Comparison of ENCODE assay signal across 24 cellular contexts in genomic region chr4:180926277-180926676, GRCh38.
"Had no signal": no experiment of that assay in that cellular context is flagged by ENCODE, and none has a peak within 500 bp of the region (broad histone marks: within the 10 kb centered on the region; RNA-seq: fewer than 3 reads in every experiment).

No MANE protein-coding gene starts in this region.

- H3K27me3 ChIP-seq: pancreas, right atrium auricular region, upper lobe of left lung had no signal

- H3K4me1 ChIP-seq: pancreas, psoas muscle, right atrium auricular region, upper lobe of left lung had no signal

- H3K9me3 Mint-ChIP-seq: activated CD8-positive, alpha-beta T cell treated with anti-CD3 and anti-CD28 coated beads for 36 hours; activated naive CD4-positive, alpha-beta T cell treated with anti-CD3 and anti-CD28 coated beads, Interleukin-2, amount 50 U/mL, for 24 hours; dendritic cell treated with granulocyte-macrophage colony-stimulating factor and Interleukin-4, amounts not matched to agents 40 ng/mL and 50 ng/mL, for 4 days; nephron; T-helper 1 cell treated with Interleukin-12 subunit alpha and Interleukin-12 subunit beta and Interleukin-4 antibody, amounts not matched to agents 30 μg/mL and 1 μg/mL, for 36 hours had no signal

- H3K4me1 Mint-ChIP-seq: activated CD8-positive, alpha-beta memory T cell treated with anti-CD3 and anti-CD28 coated beads, Interleukin-2, amount 10 ng/mL, durations not matched to agents 7 days and 5 days; activated naive CD4-positive, alpha-beta T cell treated with anti-CD3 and anti-CD28 coated beads, Interleukin-2, amount 50 U/mL, for 24 hours; immature natural killer cell; memory B cell; nephron had no signal

- H3K27ac ChIP-seq: pancreas, psoas muscle, right atrium auricular region, upper lobe of left lung had no signal

- H3K27ac Mint-ChIP-seq: activated CD8-positive, alpha-beta memory T cell treated with anti-CD3 and anti-CD28 coated beads, Interleukin-2, amount 10 ng/mL, durations not matched to agents 7 days and 5 days; activated CD8-positive, alpha-beta T cell treated with anti-CD3 and anti-CD28 coated beads for 36 hours; activated naive CD4-positive, alpha-beta T cell treated with anti-CD3 and anti-CD28 coated beads, Interleukin-2, amount 50 U/mL, for 24 hours; brain; dendritic cell treated with granulocyte-macrophage colony-stimulating factor and Interleukin-4, amounts not matched to agents 40 ng/mL and 50 ng/mL, for 4 days; immature natural killer cell; memory B cell; nephron; T-helper 1 cell treated with Interleukin-12 subunit alpha and Interleukin-12 subunit beta and Interleukin-4 antibody, amounts not matched to agents 30 μg/mL and 1 μg/mL, for 36 hours had no signal

- H3K4me3 Mint-ChIP-seq: activated CD8-positive, alpha-beta memory T cell treated with anti-CD3 and anti-CD28 coated beads, Interleukin-2, amount 10 ng/mL, durations not matched to agents 7 days and 5 days; activated CD8-positive, alpha-beta T cell treated with anti-CD3 and anti-CD28 coated beads for 36 hours; activated naive CD4-positive, alpha-beta T cell treated with anti-CD3 and anti-CD28 coated beads, Interleukin-2, amount 50 U/mL, for 24 hours; brain; dendritic cell treated with granulocyte-macrophage colony-stimulating factor and Interleukin-4, amounts not matched to agents 40 ng/mL and 50 ng/mL, for 4 days; immature natural killer cell; memory B cell; nephron; T-helper 1 cell treated with Interleukin-12 subunit alpha and Interleukin-12 subunit beta and Interleukin-4 antibody, amounts not matched to agents 30 μg/mL and 1 μg/mL, for 36 hours had no signal

- H3K9me3 ChIP-seq: pancreas, psoas muscle, right atrium auricular region, upper lobe of left lung had no signal

- H3K36me3 Mint-ChIP-seq: activated CD8-positive, alpha-beta memory T cell treated with anti-CD3 and anti-CD28 coated beads, Interleukin-2, amount 10 ng/mL, durations not matched to agents 7 days and 5 days; activated naive CD4-positive, alpha-beta T cell treated with anti-CD3 and anti-CD28 coated beads, Interleukin-2, amount 50 U/mL, for 24 hours; brain; immature natural killer cell; memory B cell had no signal

- H3K27me3 Mint-ChIP-seq: activated CD8-positive, alpha-beta memory T cell treated with anti-CD3 and anti-CD28 coated beads, Interleukin-2, amount 10 ng/mL, durations not matched to agents 7 days and 5 days; activated CD8-positive, alpha-beta T cell treated with anti-CD3 and anti-CD28 coated beads for 36 hours; activated naive CD4-positive, alpha-beta T cell treated with anti-CD3 and anti-CD28 coated beads, Interleukin-2, amount 50 U/mL, for 24 hours; brain; dendritic cell treated with granulocyte-macrophage colony-stimulating factor and Interleukin-4, amounts not matched to agents 40 ng/mL and 50 ng/mL, for 4 days; memory B cell had no signal

- ATAC-seq: activated CD8-positive, alpha-beta memory T cell treated with anti-CD3 and anti-CD28 coated beads, Interleukin-2, amount 10 ng/mL, durations not matched to agents 7 days and 5 days; activated CD8-positive, alpha-beta T cell treated with anti-CD3 and anti-CD28 coated beads for 36 hours; pancreas; psoas muscle; stimulated activated naive CD8-positive, alpha-beta T cell treated with anti-CD3 and anti-CD28 coated beads, Interleukin-15, Interleukin-2, amounts not matched to agents 100 U/mL and 50 U/mL, for 24 hours had no signal

- DNase-seq: activated CD4-positive, alpha-beta T cell treated with anti-CD3 and anti-CD28 coated beads for 48 hours; activated CD8-positive, alpha-beta memory T cell treated with anti-CD3 and anti-CD28 coated beads, Interleukin-2, amount 10 ng/mL, durations not matched to agents 7 days and 5 days; activated CD8-positive, alpha-beta T cell treated with anti-CD3 and anti-CD28 coated beads for 36 hours; activated gamma-delta T cell treated with Interleukin-2 at 50 U/mL for 16 hours; aorta; caudate nucleus; effector CD8-positive, alpha-beta T cell; head of caudate nucleus; hypothalamus; immature natural killer cell; pancreas; psoas muscle; stimulated activated CD4-positive, alpha-beta T cell treated with anti-CD3 and anti-CD28 coated beads, Interleukin-12 subunit alpha, Interleukin-12 subunit beta, amount 100 ng/mL, for 4 hours; stimulated activated CD4-positive, alpha-beta T cell treated with anti-CD3 and anti-CD28 coated beads, Interleukin-4, amount 100 ng/mL, for 4 hours; stimulated activated naive CD8-positive, alpha-beta T cell treated with anti-CD3 and anti-CD28 coated beads, Interleukin-15, Interleukin-2, amounts not matched to agents 100 U/mL and 50 U/mL, for 24 hours; T1000; upper lobe of left lung had no signal

- H3K4me3 ChIP-seq: pancreas, psoas muscle, right atrium auricular region, upper lobe of left lung had no signal

- H3K36me3 ChIP-seq: pancreas, right atrium auricular region, upper lobe of left lung had no signal
